In the genomic region with DNA sequence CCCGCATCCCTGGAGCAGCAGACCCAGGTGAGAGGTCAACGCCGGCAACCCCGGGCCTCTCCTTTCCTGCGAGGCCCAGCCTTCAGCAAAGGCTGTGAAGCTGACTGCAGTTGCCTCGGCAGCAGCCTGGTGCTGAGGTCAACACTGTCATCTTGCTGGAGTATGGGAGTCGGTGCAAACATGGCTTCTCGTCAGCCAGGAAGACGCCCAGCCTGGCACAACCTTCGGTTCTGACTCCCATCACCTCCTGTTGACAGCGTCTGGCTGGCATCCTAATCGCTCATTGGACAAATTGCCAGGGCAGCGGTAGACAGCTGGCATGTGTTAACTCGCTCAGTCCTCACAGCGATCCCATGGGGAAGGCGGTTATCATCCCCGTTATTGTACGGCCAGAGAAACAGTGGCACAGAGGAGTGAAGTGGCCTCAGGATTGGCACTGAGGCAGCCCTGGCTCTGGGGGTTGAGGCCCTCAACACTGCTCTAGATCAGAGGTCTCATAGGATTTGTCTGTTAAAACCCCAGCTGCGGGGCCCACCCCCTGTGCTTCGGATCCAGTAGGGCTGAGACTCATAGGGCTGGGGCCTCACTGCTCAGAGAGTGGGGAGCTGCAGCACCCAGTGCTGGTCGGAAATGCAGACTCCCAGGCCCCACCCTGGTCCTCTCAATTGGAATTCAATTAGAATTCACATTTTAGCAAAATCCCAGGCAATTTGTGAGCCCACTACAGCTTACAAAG, we compare ENCODE assay signal across 15 cellular contexts. TPM values are rescaled to one million over a fixed set of nuclear protein-coding genes. Genes with fewer than 3 reads are reported as not detected.
DNase-seq lines count a peak whose midpoint lies in the region; ATAC-seq and TF ChIP-seq lines count a peak whose summit lies in the region.
"Had no signal": no experiment of that assay in that cellular context is flagged by ENCODE, and none has a peak within 500 bp of the region (broad histone marks: within the 10 kb centered on the region; RNA-seq: fewer than 3 reads in every experiment).

No MANE protein-coding gene starts in this region.

- peaks cover 16 to 25% of the 10 kb centered on the region in 2 donors for H3K4me1 Mint-ChIP-seq in stimulated activated naive B cell treated with anti-CD40 and anti-IgM and Interleukin-4, amounts not matched to agents 10 μg/mL and 1 μg/mL and 100 μg/mL, for 72 hours
- H3K4me1 Mint-ChIP-seq: activated naive CD4-positive, alpha-beta T cell treated with anti-CD3 and anti-CD28 coated beads, Interleukin-2, amount 50 U/mL, for 24 hours had no signal

- ATAC-seq in stimulated activated naive B cell treated with anti-CD40 and anti-IgM and Interleukin-4, amounts not matched to agents 10 μg/mL and 1 μg/mL and 100 μg/mL, for 72 hours (replicated peaks), result no peak
- no peak for ATAC-seq in GM21360 (IDR thresholded peaks at IDR 0.05; ENCODE audit: unreplicated experiment)

- H3K27ac ChIP-seq in prostate gland, result peak overlapping the region; percentile 2 to 10
- H3K27ac ChIP-seq: neutrophil had no signal

- no peaks in the 10 kb centered on the region for H3K27me3 ChIP-seq in prostate gland (replicated peaks; ENCODE audit: insufficient read depth)
- H3K27me3 ChIP-seq: neutrophil had no signal

- H3K4me3 Mint-ChIP-seq in stimulated activated naive B cell treated with anti-CD40 and anti-IgM and Interleukin-4, amounts not matched to agents 10 μg/mL and 1 μg/mL and 100 μg/mL, for 72 hours, result no peak overlapping the region
- H3K4me3 Mint-ChIP-seq: activated naive CD4-positive, alpha-beta T cell treated with anti-CD3 and anti-CD28 coated beads, Interleukin-2, amount 50 U/mL, for 24 hours; CD4-positive, alpha-beta T cell had no signal

- H3K4me3 ChIP-seq in epithelial cell of esophagus (ENCODE audit: low read length) (no peak overlapping the region), prostate gland (no peak overlapping the region)

- intact Hi-C loops in prostate gland (cut with DNase I), result no loop called here

- DNase-seq in DMS79 treated with DMSO at 0.1 percent for 48 hours (lab: John Stamatoyannopoulos, UW), result peak; percentile 91
- DNase-seq in NCI-H2171 (lab: John Stamatoyannopoulos, UW), result peak; percentile 87
- DNase-seq in epithelial cell of esophagus (ENCODE audit: low read depth), result peak; percentile 38
- DNase-seq in prostate gland (ENCODE audit: low spot score), result peak; percentile 83
- no peak for DNase-seq in stimulated activated naive B cell treated with anti-CD40 and anti-IgM and Interleukin-4, amounts not matched to agents 10 μg/mL and 1 μg/mL and 100 μg/mL, for 72 hours
- DNase-seq in OCI-M1 (lab: John Stamatoyannopoulos, UW), result no peak
- DNase-seq in stimulated activated CD4-positive, alpha-beta T cell treated with anti-CD3 and anti-CD28 coated beads, Interleukin-15, amount 100 ng/mL, for 24 hours, result no peak
- DNase-seq: activated CD4-positive, alpha-beta T cell treated with anti-CD3 and anti-CD28 coated beads, Interleukin-2, amount 50 U/mL, for 1 hour; CD4-positive, alpha-beta T cell; H7; IMR-90; NCI-H748 treated with DMSO at 0.1 percent for 48 hours had no signal

- H3K4me1 ChIP-seq in prostate gland (replicated peaks), result no peaks in the 10 kb centered on the region

- H3K9me3 Mint-ChIP-seq in stimulated activated naive B cell treated with anti-CD40 and anti-IgM and Interleukin-4, amounts not matched to agents 10 μg/mL and 1 μg/mL and 100 μg/mL, for 72 hours, result no peaks in the 10 kb centered on the region
- H3K9me3 Mint-ChIP-seq: activated naive CD4-positive, alpha-beta T cell treated with anti-CD3 and anti-CD28 coated beads, Interleukin-2, amount 50 U/mL, for 24 hours; CD4-positive, alpha-beta T cell had no signal

- H3K9me3 ChIP-seq in prostate gland, result no peaks in the 10 kb centered on the region
- H3K9me3 ChIP-seq: neutrophil had no signal

- no peak overlapping the region for H3K27ac Mint-ChIP-seq in stimulated activated naive B cell treated with anti-CD40 and anti-IgM and Interleukin-4, amounts not matched to agents 10 μg/mL and 1 μg/mL and 100 μg/mL, for 72 hours
- H3K27ac Mint-ChIP-seq: activated naive CD4-positive, alpha-beta T cell treated with anti-CD3 and anti-CD28 coated beads, Interleukin-2, amount 50 U/mL, for 24 hours; CD4-positive, alpha-beta T cell had no signal

- no peaks in the 10 kb centered on the region for H3K36me3 ChIP-seq in prostate gland
- H3K36me3 ChIP-seq: neutrophil had no signal

- 51% methylated on average over 21 of the region's 21 CpGs for WGBS in prostate gland

- no peak for TF ChIP-seq POLR2A in prostate gland (IDR thresholded peaks at IDR 0.05)

- no peak for TF ChIP-seq CTCF in epithelial cell of esophagus (IDR thresholded peaks at IDR 0.05; ENCODE audit: insufficient read depth, low read depth, low read length, missing control alignments)
- TF ChIP-seq CTCF in prostate gland (IDR thresholded peaks at IDR 0.05), result no peak

- no peaks in the 10 kb centered on the region for H3K36me3 Mint-ChIP-seq in stimulated activated naive B cell treated with anti-CD40 and anti-IgM and Interleukin-4, amounts not matched to agents 10 μg/mL and 1 μg/mL and 100 μg/mL, for 72 hours
- H3K36me3 Mint-ChIP-seq: activated naive CD4-positive, alpha-beta T cell treated with anti-CD3 and anti-CD28 coated beads, Interleukin-2, amount 50 U/mL, for 24 hours had no signal

- peaks cover 6 to 11% of the 10 kb centered on the region in 2 donors for H3K27me3 Mint-ChIP-seq in stimulated activated naive B cell treated with anti-CD40 and anti-IgM and Interleukin-4, amounts not matched to agents 10 μg/mL and 1 μg/mL and 100 μg/mL, for 72 hours
- H3K27me3 Mint-ChIP-seq: activated naive CD4-positive, alpha-beta T cell treated with anti-CD3 and anti-CD28 coated beads, Interleukin-2, amount 50 U/mL, for 24 hours; CD4-positive, alpha-beta T cell had no signal

RNA-seq across cellular contexts. Expression of gene TP53I11, which starts 39.3 kb away (rescaled TPM):
- total RNA-seq in prostate gland, result 100 to 1,000 TPM in 1 of 2 donors, 10 to 100 TPM in 1; 72.0 to 115 TPM

Comparison
In these comparisons a context has a peak if more than half of its experiments do, and no peak if none do; other contexts are left out.
1. DNase-seq: peak in DMS79 treated with DMSO at 0.1 percent for 48 hours (single experiment), NCI-H2171 (single experiment), epithelial cell of esophagus (single experiment) and prostate gland (single experiment); none in stimulated activated naive B cell treated with anti-CD40 and anti-IgM and Interleukin-4, amounts not matched to agents 10 μg/mL and 1 μg/mL and 100 μg/mL, for 72 hours (single experiment), OCI-M1 (single experiment) and stimulated activated CD4-positive, alpha-beta T cell treated with anti-CD3 and anti-CD28 coated beads, Interleukin-15, amount 100 ng/mL, for 24 hours (single experiment).